ENCODE assay signal across 8 cellular contexts in the genomic region with DNA sequence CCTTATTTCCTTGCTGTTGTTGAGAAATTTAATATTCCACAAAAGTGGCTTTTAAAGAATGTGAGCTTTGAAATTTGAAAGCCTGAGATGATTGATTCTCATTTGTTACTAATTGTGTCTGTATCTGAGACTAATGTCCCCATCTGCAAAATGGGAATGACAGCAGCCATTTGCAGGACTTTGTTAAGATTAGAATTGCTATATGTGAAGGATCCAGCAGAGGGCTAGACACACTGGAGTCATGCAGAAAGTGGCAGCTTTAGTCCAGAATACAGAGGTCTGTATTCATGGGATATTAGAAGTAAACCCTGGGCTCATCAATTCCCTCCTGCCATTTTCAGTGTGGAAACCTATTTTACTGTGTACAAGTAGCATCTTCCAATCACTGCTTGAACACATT.
DNase-seq lines count a peak whose midpoint lies in the region; ATAC-seq and TF ChIP-seq lines count a peak whose summit lies in the region.

No MANE protein-coding gene starts in this region.

- H3K27me3 Mint-ChIP-seq in endothelial cell (ENCODE audit: unreplicated experiment), result no peaks in the 10 kb centered on the region

- H3K27ac Mint-ChIP-seq in endothelial cell (ENCODE audit: unreplicated experiment), result no peak overlapping the region

- no peak for ATAC-seq in HG03108 (IDR thresholded peaks at IDR 0.05; ENCODE audit: unreplicated experiment)

- TF ChIP-seq CTCF in GM20000 (IDR thresholded peaks at IDR 0.05; ENCODE audit: extremely low read depth, missing control alignments), result no peak
- TF ChIP-seq CTCF in endothelial cell (IDR thresholded peaks at IDR 0.05; ENCODE audit: unreplicated experiment), result peak; percentile 25
- TF ChIP-seq CTCF in lower leg skin (IDR thresholded peaks at IDR 0.05), result no peak

- H3K4me3 ChIP-seq in lower leg skin (ENCODE audit: low read depth, poor library complexity, severe bottlenecking), result no peak overlapping the region

- intact Hi-C loops in lower leg skin (cut with DNase I; ENCODE audit: low total_unique reads), result no loop called here

- DNase-seq in DMS53 treated with DMSO at 0.1 percent for 48 hours (lab: John Stamatoyannopoulos, UW; ENCODE audit: unreplicated experiment), result peak; percentile 4
- DNase-seq in GM20000 (ENCODE audit: low spot score), result peak; percentile 10
- DNase-seq in Kasumi-1 (lab: John Stamatoyannopoulos, UW), result peak; percentile 60 to 70
- no peak for DNase-seq in endothelial cell (ENCODE audit: low spot score)
- no peak for DNase-seq in GOT3 (lab: John Stamatoyannopoulos, UW)
- no peak for DNase-seq in lower leg skin (ENCODE audit: low spot score in 2 of 2)
- DNase-seq in activated T-cell treated with anti-CD3 and anti-CD28 coated beads, Interleukin-2, amount 50 U/mL, for 1 hour, result no peak

- H3K4me3 Mint-ChIP-seq in endothelial cell (ENCODE audit: unreplicated experiment), result no peak overlapping the region

- no peaks in the 10 kb centered on the region for H3K4me1 Mint-ChIP-seq in endothelial cell (ENCODE audit: unreplicated experiment)

- H3K36me3 Mint-ChIP-seq in endothelial cell (ENCODE audit: low read depth, unreplicated experiment), result no peaks in the 10 kb centered on the region

- TF ChIP-seq POLR2A in lower leg skin (IDR thresholded peaks at IDR 0.05), result no peak

- H3K9me3 Mint-ChIP-seq in endothelial cell (ENCODE audit: unreplicated experiment), result no peaks in the 10 kb centered on the region

Comparison
In these comparisons a context has a peak if more than half of its experiments do, and no peak if none do; other contexts are left out.
1. DNase-seq: peak in DMS53 treated with DMSO at 0.1 percent for 48 hours (single experiment), GM20000 (single experiment) and Kasumi-1 (2 of 2); none in endothelial cell (single experiment), GOT3 (single experiment), lower leg skin (0 of 2) and activated T-cell treated with anti-CD3 and anti-CD28 coated beads, Interleukin-2, amount 50 U/mL, for 1 hour (single experiment).